Comparison of ENCODE assay signal across 12 cellular contexts in the genomic region with DNA sequence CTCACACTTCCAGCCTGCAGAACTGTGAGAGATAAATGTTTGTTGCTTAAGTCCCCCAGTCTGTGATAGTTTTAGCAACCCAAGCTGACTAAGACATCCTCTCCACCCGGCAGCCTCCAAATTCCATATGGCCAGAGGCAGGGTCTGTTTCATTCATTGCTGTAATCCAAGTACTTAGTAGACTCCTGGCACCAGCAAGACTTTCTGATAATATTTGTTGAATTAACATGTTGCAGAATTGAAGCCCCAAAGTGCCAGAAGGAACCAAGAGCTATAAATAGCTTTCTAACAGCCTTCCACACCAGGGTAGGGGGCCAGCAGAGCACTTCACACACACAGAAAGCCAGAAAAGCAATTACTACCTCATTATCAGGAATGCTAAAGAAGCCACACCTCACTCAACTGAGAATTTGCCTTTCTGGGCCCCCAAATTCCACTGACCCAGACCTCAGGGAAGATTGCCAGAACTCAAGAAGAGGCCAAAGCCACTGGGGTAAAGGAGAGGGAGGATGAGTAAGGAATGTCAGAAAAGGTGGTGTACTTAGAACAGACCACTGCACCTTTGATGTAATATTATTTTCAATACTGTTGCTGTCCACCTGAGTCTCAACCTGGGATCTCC. TPM values are rescaled to one million over a fixed set of nuclear protein-coding genes. Genes with fewer than 3 reads are reported as not detected.
DNase-seq lines count a peak whose midpoint lies in the region; ATAC-seq and TF ChIP-seq lines count a peak whose summit lies in the region.
"Had no signal": no experiment of that assay in that cellular context is flagged by ENCODE, and none has a peak within 500 bp of the region (broad histone marks: within the 10 kb centered on the region; RNA-seq: fewer than 3 reads in every experiment).

No MANE protein-coding gene starts in this region.

- peak overlapping the region in 3 of 4 donors; percentile 45 to 76 (median 65) for H3K27ac ChIP-seq in gastrocnemius medialis

- peak; percentile 76 for DNase-seq in ELF-1 (ENCODE audit: low read depth, low spot score)
- DNase-seq in RPMI7951 (ENCODE audit: low read depth) = peak; percentile 53
- DNase-seq in fibroblast of mammary gland (ENCODE audit: low read depth) = peak; percentile 93
- DNase-seq in gastrocnemius medialis = no peak
- DNase-seq in amniotic stem cell (lab: John Stamatoyannopoulos, UW) = no peak
- no peak for DNase-seq in NCI-H2081 (lab: John Stamatoyannopoulos, UW)
- DNase-seq: activated CD4-positive, alpha-beta memory T cell treated with anti-CD3 and anti-CD28 coated beads for 36 hours; activated naive CD8-positive, alpha-beta T cell treated with anti-CD3 and anti-CD28 coated beads for 36 hours; erythroblast; retina had no signal

- H3K4me1 ChIP-seq in gastrocnemius medialis = peaks cover 58 to 80% of the 10 kb centered on the region in 2 donors

- H3K4me3 ChIP-seq in fibroblast of mammary gland (ENCODE audit: control insufficient read depth, low read depth, low read length) (no peak overlapping the region), gastrocnemius medialis (no peak overlapping the region)

- intact Hi-C loops in gastrocnemius medialis (cut with DNase I; ENCODE audit: low total_unique reads) = no loop called here

- H3K36me3 ChIP-seq in gastrocnemius medialis = no peaks in the 10 kb centered on the region

- TF ChIP-seq POLR2A in gastrocnemius medialis (IDR thresholded peaks at IDR 0.05) = no peak

- ATAC-seq in gastrocnemius medialis = no peak
- ATAC-seq in GM18868 (IDR thresholded peaks at IDR 0.05; ENCODE audit: unreplicated experiment) = no peak
- ATAC-seq in HG03139 (IDR thresholded peaks at IDR 0.05; ENCODE audit: unreplicated experiment) = no peak

- no peaks in the 10 kb centered on the region for H3K27me3 ChIP-seq in gastrocnemius medialis

- TF ChIP-seq CTCF in fibroblast of mammary gland (conservative IDR thresholded peaks at IDR 0.05; ENCODE audit: control insufficient read depth, insufficient read depth, low read depth, low read length) (no peak), gastrocnemius medialis (IDR thresholded peaks at IDR 0.05 in 4 of 5, conservative IDR thresholded peaks at IDR 0.05 in 1 of 5) (no peak)

- no peaks in the 10 kb centered on the region for H3K9me3 ChIP-seq in gastrocnemius medialis

- in situ Hi-C loops in gastrocnemius medialis (cut with MboI; ENCODE audit: low sequenced_read_pairs in 4 of 4) = no loop called here

RNA-seq across cellular contexts. Expression of a gene that starts 5.7 kb away (rescaled TPM):
- 9.1 and 12.3 TPM in 2 replicates for total RNA-seq in RPMI7951 (2014; rRNA removed; shearing (Covaris generic))
- total RNA-seq in gastrocnemius medialis = 1 to 10 TPM; 2.3 to 4.6 (median 3.6) TPM

RNA-seq across cellular contexts. Expression of a gene that starts 31.7 kb away (rescaled TPM):
- total RNA-seq in RPMI7951 (2014; rRNA removed; shearing (Covaris generic)) = 98.3 and 113 TPM in 2 replicates
- 10 to 100 TPM in 3 of 4 donors, 1 to 10 TPM in 1; 7.4 to 20.0 (median 12.8) TPM for total RNA-seq in gastrocnemius medialis

Comparison
In these comparisons a context has a peak if more than half of its experiments do, and no peak if none do; other contexts are left out.
1. DNase-seq: peak in ELF-1 (single experiment), RPMI7951 (single experiment) and fibroblast of mammary gland (single experiment); none in gastrocnemius medialis (0 of 2), amniotic stem cell (single experiment) and NCI-H2081 (0 of 2).